ENCODE assay signal across 24 cellular contexts in the genomic region with DNA sequence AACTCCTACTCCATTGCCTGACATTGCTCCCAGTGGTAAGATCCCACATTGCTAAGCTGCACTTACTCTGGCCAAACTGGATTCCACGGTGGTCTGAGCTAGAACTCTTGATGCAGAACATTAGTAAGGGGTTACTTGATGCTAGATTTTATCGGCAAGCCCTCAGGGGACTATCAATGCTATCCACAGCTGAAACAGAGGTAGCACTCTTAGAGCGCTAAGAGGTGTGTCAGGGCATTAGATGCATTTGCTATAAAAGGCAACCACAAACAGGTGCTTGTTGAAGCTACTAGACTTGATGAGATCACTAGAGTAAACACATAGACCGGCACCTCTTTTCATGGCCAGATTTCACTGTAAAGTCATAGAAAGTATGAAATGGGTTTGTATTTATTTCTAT.
DNase-seq lines count a peak whose midpoint lies in the region; ATAC-seq and TF ChIP-seq lines count a peak whose summit lies in the region.
"Had no signal": no experiment of that assay in that cellular context is flagged by ENCODE, and none has a peak within 500 bp of the region (broad histone marks: within the 10 kb centered on the region; RNA-seq: fewer than 3 reads in every experiment).

No MANE protein-coding gene starts in this region.

- ATAC-seq in left colon: peak; percentile 54
- ATAC-seq: activated CD8-positive, alpha-beta T cell treated with anti-CD3 and anti-CD28 coated beads for 36 hours; activated T-cell treated with anti-CD3 and anti-CD28 coated beads, Interleukin-2, amount 50 U/mL, for 72 hours; stimulated activated effector memory CD8-positive, alpha-beta T cell treated with anti-CD3 and anti-CD28 coated beads, Interleukin-12 subunit alpha, Interleukin-12 subunit beta, amount 100 ng/mL, for 72 hours had no signal

- peaks cover 0 to 2% (median 0%) of the 10 kb centered on the region in 5 donors for H3K9me3 Mint-ChIP-seq in CD8-positive, alpha-beta memory T cell
- H3K9me3 Mint-ChIP-seq: activated B cell treated with CpG ODN at 0.5 μM for 24 hours; activated CD8-positive, alpha-beta T cell treated with anti-CD3 and anti-CD28 coated beads for 36 hours; activated naive CD8-positive, alpha-beta T cell treated with anti-CD3 and anti-CD28 coated beads, Interleukin-2, amount 10 ng/mL, durations not matched to agents 7 days and 5 days; brain had no signal

- TF ChIP-seq CTCF in foreskin fibroblast (IDR thresholded peaks at IDR 0.05; ENCODE audit: low read depth, low read length) (no peak), vagina (IDR thresholded peaks at IDR 0.05) (no peak)

- H3K36me3 ChIP-seq in vagina: no peaks in the 10 kb centered on the region
- no peaks in the 10 kb centered on the region for H3K36me3 ChIP-seq in CD8-positive, alpha-beta memory T cell (ENCODE audit: insufficient read depth, low read length)
- H3K36me3 ChIP-seq: neutrophil, right atrium auricular region, SJSA1, thyroid gland had no signal

- intact Hi-C loops in left colon (cut with DNase I, micrococcal nuclease): no loop called here
- intact Hi-C loops in vagina (cut with DNase I): no loop called here

- no peaks in the 10 kb centered on the region for H3K27me3 ChIP-seq in vagina
- no peaks in the 10 kb centered on the region for H3K27me3 ChIP-seq in CD8-positive, alpha-beta memory T cell (ENCODE audit: insufficient read depth, low read length, poor library complexity, severe bottlenecking)
- H3K27me3 ChIP-seq: neutrophil, right atrium auricular region, SJSA1, thyroid gland had no signal

- POLR2A ChIA-PET in CD8-positive, alpha-beta memory T cell (lab: Charles Lee): no interaction called here

- no peaks in the 10 kb centered on the region for H3K9me3 ChIP-seq in vagina
- H3K9me3 ChIP-seq in CD8-positive, alpha-beta memory T cell (ENCODE audit: low read length): no peaks in the 10 kb centered on the region
- H3K9me3 ChIP-seq: neutrophil, right atrium auricular region, SJSA1, thyroid gland had no signal

- no peaks in the 10 kb centered on the region for H3K4me1 ChIP-seq in vagina
- no peaks in the 10 kb centered on the region for H3K4me1 ChIP-seq in CD8-positive, alpha-beta memory T cell (ENCODE audit: insufficient read depth, low read length)
- H3K4me1 ChIP-seq: right atrium auricular region, SJSA1, thyroid gland had no signal

- no peak overlapping the region for H3K4me3 Mint-ChIP-seq in CD8-positive, alpha-beta memory T cell
- H3K4me3 Mint-ChIP-seq: activated B cell treated with CpG ODN at 0.5 μM for 24 hours; activated CD8-positive, alpha-beta T cell treated with anti-CD3 and anti-CD28 coated beads for 36 hours; activated T-cell treated with anti-CD3 and anti-CD28 coated beads, Interleukin-2, amount 50 U/mL, for 72 hours; brain; CD14-positive monocyte; IgD-negative memory B cell; stimulated activated effector memory CD8-positive, alpha-beta T cell treated with anti-CD3 and anti-CD28 coated beads, Interleukin-12 subunit alpha, Interleukin-12 subunit beta, amount 100 ng/mL, for 72 hours had no signal

- H3K27ac Mint-ChIP-seq in CD8-positive, alpha-beta memory T cell: no peak overlapping the region
- H3K27ac Mint-ChIP-seq: activated B cell treated with CpG ODN at 0.5 μM for 24 hours; activated CD8-positive, alpha-beta T cell treated with anti-CD3 and anti-CD28 coated beads for 36 hours; activated T-cell treated with anti-CD3 and anti-CD28 coated beads, Interleukin-2, amount 50 U/mL, for 72 hours; brain; IgD-negative memory B cell; stimulated activated effector memory CD8-positive, alpha-beta T cell treated with anti-CD3 and anti-CD28 coated beads, Interleukin-12 subunit alpha, Interleukin-12 subunit beta, amount 100 ng/mL, for 72 hours had no signal

- CTCF ChIA-PET in CD8-positive, alpha-beta memory T cell (lab: Charles Lee): no interaction called here

- H3K4me1 Mint-ChIP-seq in CD8-positive, alpha-beta memory T cell: peaks cover 6 to 13% (median 13%) of the 10 kb centered on the region in 3 donors

- H3K36me3 Mint-ChIP-seq in CD8-positive, alpha-beta memory T cell: peaks cover 0 to 12% (median 0%) of the 10 kb centered on the region in 3 donors
- H3K36me3 Mint-ChIP-seq: brain; CD14-positive monocyte; stimulated activated effector memory CD8-positive, alpha-beta T cell treated with anti-CD3 and anti-CD28 coated beads, Interleukin-12 subunit alpha, Interleukin-12 subunit beta, amount 100 ng/mL, for 72 hours had no signal

- H3K4me3 ChIP-seq in foreskin fibroblast (ENCODE audit: low read depth in 1 of 2, low read length in 2 of 2) (no peak overlapping the region), vagina (no peak overlapping the region)
- H3K4me3 ChIP-seq in CD8-positive, alpha-beta memory T cell (ENCODE audit: low read length): no peak overlapping the region
- H3K4me3 ChIP-seq: right atrium auricular region, SJSA1, thyroid gland had no signal

- no peak overlapping the region for H3K27ac ChIP-seq in vagina
- no peak overlapping the region for H3K27ac ChIP-seq in CD8-positive, alpha-beta memory T cell (ENCODE audit: low read depth, low read length)
- H3K27ac ChIP-seq: neutrophil, right atrium auricular region, SJSA1, thyroid gland had no signal

- H3K27me3 Mint-ChIP-seq in CD8-positive, alpha-beta memory T cell: peaks cover 2 to 6% of the 10 kb centered on the region in 2 donors
- H3K27me3 Mint-ChIP-seq: activated B cell treated with CpG ODN at 0.5 μM for 24 hours; activated CD8-positive, alpha-beta T cell treated with anti-CD3 and anti-CD28 coated beads for 36 hours; brain; IgD-negative memory B cell had no signal

- TF ChIP-seq POLR2A in vagina (IDR thresholded peaks at IDR 0.05): no peak

- DNase-seq in DMS153 treated with DMSO at 0.1 percent for 48 hours (lab: John Stamatoyannopoulos, UW; ENCODE audit: unreplicated experiment) (peak; percentile 82), NCI-H1105 (lab: John Stamatoyannopoulos, UW) (peak; percentile 18), NCI-H69 (lab: John Stamatoyannopoulos, UW) (peak; percentile 15), left colon (no peak), foreskin fibroblast (no peak), vagina (ENCODE audit: extremely low spot score in 2 of 2) (no peak)
- no peak for DNase-seq in activated CD4-positive, alpha-beta T cell treated with anti-CD3 and anti-CD28 coated beads for 4 hours
- DNase-seq in CD8-positive, alpha-beta memory T cell: no peak
- DNase-seq: ACHN; activated B cell treated with CpG ODN at 0.5 μM for 24 hours; activated CD8-positive, alpha-beta T cell treated with anti-CD3 and anti-CD28 coated beads for 36 hours; activated naive CD8-positive, alpha-beta T cell treated with anti-CD3 and anti-CD28 coated beads, Interleukin-2, amount 10 ng/mL, durations not matched to agents 7 days and 5 days; activated T-cell treated with anti-CD3 and anti-CD28 coated beads, Interleukin-2, amount 50 U/mL, for 72 hours; cortex of kidney; hippocampal formation; NCI-H446; thyroid gland had no signal

Comparison
In these comparisons a context has a peak if more than half of its experiments do, and no peak if none do; other contexts are left out.
1. DNase-seq: peak in DMS153 treated with DMSO at 0.1 percent for 48 hours (single experiment), NCI-H1105 (single experiment) and NCI-H69 (single experiment); none in left colon (0 of 2), activated CD4-positive, alpha-beta T cell treated with anti-CD3 and anti-CD28 coated beads for 4 hours (0 of 2), foreskin fibroblast (0 of 2), vagina (0 of 2) and CD8-positive, alpha-beta memory T cell (0 of 5).